ENCODE assay signal across 1 cellular context in the genomic region with DNA sequence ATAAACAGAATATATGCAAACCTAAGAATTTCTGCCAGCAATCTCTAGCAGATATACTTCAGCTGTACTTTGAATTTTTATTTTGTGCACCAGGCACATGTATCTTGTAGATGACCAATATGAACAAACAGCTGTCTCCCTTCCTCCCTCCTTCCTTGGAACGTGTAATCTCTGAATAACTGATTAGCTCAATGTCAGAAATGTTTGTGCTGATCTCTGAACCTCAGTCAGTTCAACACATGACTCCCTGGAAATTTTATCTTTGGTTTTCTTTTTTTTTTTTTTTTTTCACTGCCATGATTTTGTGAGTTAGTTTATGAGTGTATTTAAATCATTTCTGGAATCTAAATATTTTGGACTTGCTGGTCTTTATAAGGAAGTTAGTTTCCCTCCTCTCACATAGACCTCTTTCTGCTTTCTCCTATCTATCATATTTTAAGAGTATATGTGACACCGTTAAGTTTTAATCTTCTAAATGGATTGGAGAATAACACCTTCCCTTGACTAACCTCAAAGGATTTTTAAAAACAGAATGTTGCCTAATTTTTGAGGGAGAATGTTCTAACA.
TF ChIP-seq lines count a peak whose summit lies in the region.

No MANE protein-coding gene starts in this region.

TF ChIP-seq in K562, 482 proteins besides CTCF, POLR2A, EP300 and RAD21:
- no peak for TF ChIP-seq EZH2 (IDR thresholded peaks at IDR 0.05; ENCODE audit: borderline replicate concordance, low read depth, low read length)
- TF ChIP-seq, protein P1, sequence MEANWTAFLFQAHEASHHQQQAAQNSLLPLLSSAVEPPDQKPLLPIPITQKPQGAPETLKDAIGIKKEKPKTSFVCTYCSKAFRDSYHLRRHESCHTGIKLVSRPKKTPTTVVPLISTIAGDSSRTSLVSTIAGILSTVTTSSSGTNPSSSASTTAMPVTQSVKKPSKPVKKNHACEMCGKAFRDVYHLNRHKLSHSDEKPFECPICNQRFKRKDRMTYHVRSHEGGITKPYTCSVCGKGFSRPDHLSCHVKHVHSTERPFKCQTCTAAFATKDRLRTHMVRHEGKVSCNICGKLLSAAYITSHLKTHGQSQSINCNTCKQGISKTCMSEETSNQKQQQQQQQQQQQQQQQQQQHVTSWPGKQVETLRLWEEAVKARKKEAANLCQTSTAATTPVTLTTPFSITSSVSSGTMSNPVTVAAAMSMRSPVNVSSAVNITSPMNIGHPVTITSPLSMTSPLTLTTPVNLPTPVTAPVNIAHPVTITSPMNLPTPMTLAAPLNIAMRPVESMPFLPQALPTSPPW (CRISPR knock-in tag; IDR thresholded peaks at IDR 0.05): 0 out of 2 replicates have a peak, but pooled peaks have one; percentile 22
